ENCODE assay signal across 1 cellular context in genomic region chr9:100350188-100350587, GRCh38.
TF ChIP-seq lines count a peak whose summit lies in the region.

No MANE protein-coding gene starts in this region.

TF ChIP-seq in HEK293, 187 proteins besides CTCF, POLR2A, EP300 and RAD21:
- TF ChIP-seq YY1 (tag by site-specific recombination; IDR thresholded peaks at IDR 0.05) (no peak), ZNF335 (tag by site-specific recombination; conservative IDR thresholded peaks at IDR 0.05) (no peak), ZNF416 (tag by site-specific recombination; IDR thresholded peaks at IDR 0.05) (no peak), ZSCAN16 (tag by site-specific recombination; IDR thresholded peaks at IDR 0.05) (no peak), ZNF677 (tag by site-specific recombination; IDR thresholded peaks at IDR 0.05) (no peak), ZNF37A (tag by site-specific recombination; IDR thresholded peaks at IDR 0.05) (no peak), ZNF529 (tag by site-specific recombination; IDR thresholded peaks at IDR 0.05; ENCODE audit: insufficient replicate concordance) (no peak), MEIS1 (CRISPR knock-in tag; IDR thresholded peaks at IDR 0.05; ENCODE audit: borderline replicate concordance) (no peak), ZNF664 (tag by site-specific recombination; IDR thresholded peaks at IDR 0.05) (no peak), SCRT1 (tag by site-specific recombination; IDR thresholded peaks at IDR 0.05; ENCODE audit: borderline replicate concordance) (no peak)
- TF ChIP-seq, protein P1, sequence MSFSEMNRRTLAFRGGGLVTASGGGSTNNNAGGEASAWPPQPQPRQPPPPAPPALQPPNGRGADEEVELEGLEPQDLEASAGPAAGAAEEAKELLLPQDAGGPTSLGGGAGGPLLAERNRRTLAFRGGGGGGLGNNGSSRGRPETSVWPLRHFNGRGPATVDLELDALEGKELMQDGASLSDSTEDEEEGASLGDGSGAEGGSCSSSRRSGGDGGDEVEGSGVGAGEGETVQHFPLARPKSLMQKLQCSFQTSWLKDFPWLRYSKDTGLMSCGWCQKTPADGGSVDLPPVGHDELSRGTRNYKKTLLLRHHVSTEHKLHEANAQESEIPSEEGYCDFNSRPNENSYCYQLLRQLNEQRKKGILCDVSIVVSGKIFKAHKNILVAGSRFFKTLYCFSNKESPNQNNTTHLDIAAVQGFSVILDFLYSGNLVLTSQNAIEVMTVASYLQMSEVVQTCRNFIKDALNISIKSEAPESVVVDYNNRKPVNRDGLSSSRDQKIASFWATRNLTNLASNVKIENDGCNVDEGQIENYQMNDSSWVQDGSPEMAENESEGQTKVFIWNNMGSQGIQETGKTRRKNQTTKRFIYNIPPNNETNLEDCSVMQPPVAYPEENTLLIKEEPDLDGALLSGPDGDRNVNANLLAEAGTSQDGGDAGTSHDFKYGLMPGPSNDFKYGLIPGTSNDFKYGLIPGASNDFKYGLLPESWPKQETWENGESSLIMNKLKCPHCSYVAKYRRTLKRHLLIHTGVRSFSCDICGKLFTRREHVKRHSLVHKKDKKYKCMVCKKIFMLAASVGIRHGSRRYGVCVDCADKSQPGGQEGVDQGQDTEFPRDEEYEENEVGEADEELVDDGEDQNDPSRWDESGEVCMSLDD (tag by site-specific recombination; IDR thresholded peaks at IDR 0.05) = no peak
TF ChIP-seq in HEK293: peak in this region for 0.
